In genomic region chr1:146031476-146031875, GRCh38 we compare ENCODE assay signal across 31 cellular contexts. TPM values are rescaled to one million over a fixed set of nuclear protein-coding genes. Genes with fewer than 3 reads are reported as not detected.
"Had no signal": no experiment of that assay in that cellular context is flagged by ENCODE, and none has a peak within 500 bp of the region (broad histone marks: within the 10 kb centered on the region; RNA-seq: fewer than 3 reads in every experiment).

No MANE protein-coding gene starts in this region.

- H3K27ac ChIP-seq: esophagus muscularis mucosa, foreskin keratinocyte, left ventricle myocardium inferior, neutrophil, stomach, suprapubic skin, transverse colon had no signal

- H3K9me3 ChIP-seq: esophagus muscularis mucosa, left ventricle myocardium inferior, neutrophil, sigmoid colon, stomach, suprapubic skin, transverse colon had no signal

- H3K27me3 ChIP-seq: esophagus muscularis mucosa, foreskin keratinocyte, sigmoid colon, stomach, suprapubic skin, transverse colon had no signal

- H3K36me3 ChIP-seq: esophagus muscularis mucosa, left ventricle myocardium inferior, neutrophil, sigmoid colon, stomach, suprapubic skin, transverse colon had no signal

- ATAC-seq: activated T-cell treated with anti-CD3 and anti-CD28 coated beads, Interleukin-2, amount 50 U/mL, for 72 hours; foreskin keratinocyte; stimulated activated naive B cell treated with anti-CD40 and anti-IgM and Interleukin-4, amounts not matched to agents 10 μg/mL and 1 μg/mL and 100 μg/mL, for 72 hours had no signal

- DNase-seq: activated CD4-positive, alpha-beta T cell treated with anti-CD3 and anti-CD28 coated beads for 4 hours; activated CD4-positive, alpha-beta T cell treated with anti-CD3 and anti-CD28 coated beads, Interleukin-2, amount 50 U/mL, for 4 hours; activated naive CD4-positive, alpha-beta T cell treated with Interleukin-2 at 50 U/mL for 16 hours; activated T-cell treated with anti-CD3 and anti-CD28 coated beads for 4 hours; activated T-cell treated with anti-CD3 and anti-CD28 coated beads, Interleukin-2, amount 50 U/mL, for 72 hours; dermis blood vessel endothelial cell; effector CD4-positive, alpha-beta T cell; foreskin keratinocyte; glutamatergic neuron; left ventricle myocardium inferior; nephron progenitor cell; sigmoid colon; stimulated activated CD4-positive, alpha-beta T cell treated with anti-CD3 and anti-CD28 coated beads, Interleukin-15, amount 100 ng/mL, for 24 hours; stimulated activated CD4-positive, alpha-beta T cell treated with anti-CD3 and anti-CD28 coated beads, Interleukin-2, amount 100 ng/mL, for 24 hours; stimulated activated naive B cell treated with anti-CD40 and anti-IgM and Interleukin-4, amounts not matched to agents 10 μg/mL and 1 μg/mL and 100 μg/mL, for 72 hours; stomach; transverse colon had no signal

- H3K4me3 ChIP-seq: esophagus muscularis mucosa, left ventricle myocardium inferior, lung, sigmoid colon, smooth muscle cell, stomach, suprapubic skin, transverse colon had no signal

- FAIRE-seq: bronchial epithelial cell, colon, islet of Langerhans, urothelium cell line had no signal

- H3K4me2 ChIP-seq: smooth muscle cell had no signal

RNA-seq across cellular contexts. Expression of gene HJV, which starts 9.9 kb away (rescaled TPM):
- total RNA-seq: activated T-cell treated with anti-CD3 and anti-CD28 coated beads, Interleukin-2, amount 50 U/mL, for 72 hours; bronchial epithelial cell; dermis blood vessel endothelial cell; esophagus muscularis mucosa; foreskin keratinocyte; lung; mesenteric fat pad; osteocyte; progenitor cell of endocrine pancreas; sigmoid colon; smooth muscle cell; stomach; suprapubic skin; T-helper 1 cell treated with Interleukin-12 subunit alpha and Interleukin-12 subunit beta and Interleukin-4 antibody, amounts not matched to agents 30 ng/mL and 1 ng/mL, for 36 hours had no signal
- polyA plus RNA-seq: adipose tissue, foreskin keratinocyte, lung, sigmoid colon, smooth muscle cell, stomach had no signal
